Comparison of ENCODE assay signal across 16 cellular contexts in the genomic region with DNA sequence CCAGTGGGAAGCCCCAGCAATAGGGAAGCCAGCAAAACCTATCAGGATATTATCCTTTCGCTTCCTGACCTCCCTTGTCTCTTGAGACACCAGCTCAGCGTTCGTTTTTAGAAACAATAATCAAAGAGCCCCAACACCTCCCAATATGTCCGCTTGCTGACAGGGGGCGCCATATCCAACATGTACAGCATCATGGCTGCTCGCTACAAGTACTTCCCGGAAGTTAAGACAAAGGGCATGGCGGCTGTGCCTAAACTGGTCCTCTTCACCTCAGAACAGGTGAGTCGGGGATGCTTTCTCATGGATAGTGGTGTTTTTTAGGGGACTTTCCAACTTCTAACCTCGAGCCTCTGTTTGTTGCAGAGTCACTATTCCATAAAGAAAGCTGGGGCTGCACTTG. TPM values are rescaled to one million over a fixed set of nuclear protein-coding genes. Genes with fewer than 3 reads are reported as not detected.
DNase-seq lines count a peak whose midpoint lies in the region; FAIRE-seq and TF ChIP-seq lines count a peak whose summit lies in the region.
"Had no signal": no experiment of that assay in that cellular context is flagged by ENCODE, and none has a peak within 500 bp of the region (broad histone marks: within the 10 kb centered on the region; RNA-seq: fewer than 3 reads in every experiment).

No MANE protein-coding gene starts in this region.

- H3K4me3 ChIP-seq in epithelial cell of proximal tubule (ENCODE audit: low read depth, low read length) (no peak overlapping the region), transverse colon (no peak overlapping the region)
- H3K4me3 ChIP-seq: upper lobe of left lung had no signal

- no peak for FAIRE-seq in D721Med (lab: Jason Lieb, UNC)
- FAIRE-seq: RCC 7860 had no signal

- no peak overlapping the region for H3K27ac ChIP-seq in transverse colon
- H3K27ac ChIP-seq: upper lobe of left lung had no signal

- peaks cover 3% of the 10 kb centered on the region for H3K27me3 ChIP-seq in transverse colon
- H3K27me3 ChIP-seq: upper lobe of left lung had no signal

- H3K4me1 ChIP-seq in transverse colon, result no peaks in the 10 kb centered on the region
- H3K4me1 ChIP-seq: upper lobe of left lung had no signal

- in situ Hi-C loops in transverse colon (cut with MboI; ENCODE audit: low pct_ligation_motif_present in 1 of 4, low pct_unique_long_range_greater_than_20kb in 1 of 4, low sequenced_read_pairs in 3 of 4), result no loop called here

- TF ChIP-seq CTCF in D721Med (IDR thresholded peaks at IDR 0.05; ENCODE audit: insufficient read depth, missing control alignments) (peak; percentile 17), epithelial cell of proximal tubule (conservative IDR thresholded peaks at IDR 0.05; ENCODE audit: low read depth, low read length) (peak; percentile 35), transverse colon (IDR thresholded peaks at IDR 0.05) (no peak)

- DNase-seq in DMS 273 (lab: John Stamatoyannopoulos, UW; ENCODE audit: unreplicated experiment) (peak; percentile 50), DMS 273 treated with DMSO at 0.1 percent for 48 hours (lab: John Stamatoyannopoulos, UW) (no peak), D721Med (ENCODE audit: insufficient read length, low spot score) (no peak), NCI-H460 (ENCODE audit: extremely low read depth, low read depth) (peak; percentile 5), epithelial cell of proximal tubule (ENCODE audit: low read depth) (no peak), germinal center (ENCODE audit: low spot score) (no peak), GM19238 (ENCODE audit: insufficient read length, low spot score) (no peak), transverse colon (no peak)
- DNase-seq: 8988T, amniotic stem cell, Calu3, GOT3, natural killer cell, NCI-H2029, upper lobe of left lung had no signal

- no peaks in the 10 kb centered on the region for H3K9me3 ChIP-seq in transverse colon
- H3K9me3 ChIP-seq: upper lobe of left lung had no signal

- no peak for TF ChIP-seq POLR2A in transverse colon (IDR thresholded peaks at IDR 0.05)

- intact Hi-C loops in transverse colon (cut with DNase I; ENCODE audit: low total_unique reads), result no loop called here

- H3K36me3 ChIP-seq in transverse colon, result no peaks in the 10 kb centered on the region
- H3K36me3 ChIP-seq: upper lobe of left lung had no signal

- no peak for TF ChIP-seq EP300 in transverse colon (IDR thresholded peaks at IDR 0.05; ENCODE audit: low read depth)

- WGBS in transverse colon (ENCODE audit: low coverage in 1 of 2), 2 donors, result 82 to 84% methylated on average over 2 to 10 of the region's 10 CpGs

RNA-seq across cellular contexts. Expression of gene GAD1, which starts 28.7 kb away (rescaled TPM):
- total RNA-seq in NCI-H460 (2014; rRNA removed; shearing (Covaris generic)), result not detected in 2 replicates
- 0.11 and 0.36 TPM in 2 replicates for polyA plus RNA-seq in NCI-H460 (2014; cell fraction: nucleus; rRNA removed)
- total RNA-seq in epithelial cell of proximal tubule, result 0.36 and 5.6 TPM in 2 replicates
- not detected for total RNA-seq in transverse colon
- total RNA-seq: natural killer cell had no signal

Comparison
In these comparisons a context has a peak if more than half of its experiments do, and no peak if none do; other contexts are left out.
1. DNase-seq: peak in DMS 273 (single experiment) and NCI-H460 (single experiment); none in DMS 273 treated with DMSO at 0.1 percent for 48 hours (single experiment), D721Med (single experiment), epithelial cell of proximal tubule (single experiment), germinal center (single experiment), GM19238 (single experiment) and transverse colon (single experiment).
2. CTCF ChIP-seq: peak in D721Med (single experiment) and epithelial cell of proximal tubule (single experiment); none in transverse colon (0 of 5).